Comparison of ENCODE assay signal across 8 cellular contexts in genomic region chr1:244835276-244836134, GRCh38. TPM values are rescaled to one million over a fixed set of nuclear protein-coding genes. Genes with fewer than 3 reads are reported as not detected.
DNase-seq lines count a peak whose midpoint lies in the region; ATAC-seq, FAIRE-seq and TF ChIP-seq lines count a peak whose summit lies in the region.

Gene COX20, plus strand, starts transcription at chr1:244835658. Its CDS starts 57 bp downstream, at chr1:244835715.

- H3K27me3 Mint-ChIP-seq in activated CD8-positive, alpha-beta T cell treated with anti-CD3 and anti-CD28 coated beads for 36 hours, result no peaks in the 10 kb centered on the region

- peak; percentile 8 for FAIRE-seq in GM19239 (lab: Jason Lieb, UNC)

- intact Hi-C loops in activated CD8-positive, alpha-beta T cell treated with anti-CD3 and anti-CD28 coated beads for 36 hours (cut with micrococcal nuclease), result loop anchor here (1.0 to 10.0 kb wide), 2 partner anchors 27 to 139 kb away; no protein-coding TSS in a partner anchor

- peak within 1 kb of the TSS; percentile 95 for H3K27ac ChIP-seq in C4-2B

- H3K27ac Mint-ChIP-seq in activated CD8-positive, alpha-beta T cell treated with anti-CD3 and anti-CD28 coated beads for 36 hours, result peak within 1 kb of the TSS; percentile 98

- peaks cover 45% of the 10 kb centered on the region for H3K36me3 Mint-ChIP-seq in activated CD8-positive, alpha-beta T cell treated with anti-CD3 and anti-CD28 coated beads for 36 hours (ENCODE audit: low read depth)

- no peak for TF ChIP-seq CTCF in C4-2B (conservative IDR thresholded peaks at IDR 0.05)
- TF ChIP-seq CTCF in activated CD8-positive, alpha-beta T cell treated with anti-CD3 and anti-CD28 coated beads for 36 hours (IDR thresholded peaks at IDR 0.05), result no peak

- DNase-seq in GM19239 (ENCODE audit: insufficient read length, low spot score) (peak; percentile 59), NCI-H774 (lab: John Stamatoyannopoulos, UW) (peak; percentile 95), medulla oblongata (ENCODE audit: extremely low spot score) (peak; percentile 95)
- peak; percentile 88 for DNase-seq in activated CD8-positive, alpha-beta T cell treated with anti-CD3 and anti-CD28 coated beads for 36 hours
- DNase-seq in effector CD4-positive, alpha-beta T cell, result peak; percentile 82
- peak; percentile 71 to 86 (median 77) for DNase-seq in stimulated activated CD4-positive, alpha-beta T cell treated with anti-CD3 and anti-CD28 coated beads, TNF-alpha, amount 100 ng/mL, for 48 hours (ENCODE audit: low read depth in 3 of 3)

- CTCF ChIA-PET in activated CD8-positive, alpha-beta T cell treated with anti-CD3 and anti-CD28 coated beads for 36 hours (lab: Charles Lee), result interaction anchor here (0.6 to 3.4 kb wide), 13 partner anchors 11 to 232 kb away, joined by 3 to 16 read pairs (median 4); partner anchors contain the start of gene HNRNPU

- H3K4me1 Mint-ChIP-seq in activated CD8-positive, alpha-beta T cell treated with anti-CD3 and anti-CD28 coated beads for 36 hours (ENCODE audit: low read depth), result peaks cover 38% of the 10 kb centered on the region

- peak within 1 kb of the TSS; percentile 93 for H3K4me3 Mint-ChIP-seq in activated CD8-positive, alpha-beta T cell treated with anti-CD3 and anti-CD28 coated beads for 36 hours

- POLR2A ChIA-PET in activated CD8-positive, alpha-beta T cell treated with anti-CD3 and anti-CD28 coated beads for 36 hours (lab: Charles Lee), result interaction anchor here (0.8 to 16.7 kb wide), 11 partner anchors 9 to 238 kb away, joined by 3 to 554 read pairs (median 7); partner anchors contain the start of genes DESI2 and HNRNPU

- H3K9me3 Mint-ChIP-seq in activated CD8-positive, alpha-beta T cell treated with anti-CD3 and anti-CD28 coated beads for 36 hours, result no peaks in the 10 kb centered on the region

- peak; percentile 51 for ATAC-seq in HG03457 (IDR thresholded peaks at IDR 0.05; ENCODE audit: unreplicated experiment)
- peak; percentile 61 for ATAC-seq in activated CD8-positive, alpha-beta T cell treated with anti-CD3 and anti-CD28 coated beads for 36 hours

RNA-seq across cellular contexts. Expression of gene COX20, which starts in this region (rescaled TPM):
- 10 to 100 TPM; 33.1 to 34.7 TPM for total RNA-seq in activated CD8-positive, alpha-beta T cell treated with anti-CD3 and anti-CD28 coated beads for 36 hours

Comparison
In these comparisons a context has a peak if more than half of its experiments do, and no peak if none do; other contexts are left out.
1. Peak in every context shown above with its lines: DNase-seq, ATAC-seq and H3K27ac ChIP-seq.